ENCODE assay signal across 8 cellular contexts in the genomic region with DNA sequence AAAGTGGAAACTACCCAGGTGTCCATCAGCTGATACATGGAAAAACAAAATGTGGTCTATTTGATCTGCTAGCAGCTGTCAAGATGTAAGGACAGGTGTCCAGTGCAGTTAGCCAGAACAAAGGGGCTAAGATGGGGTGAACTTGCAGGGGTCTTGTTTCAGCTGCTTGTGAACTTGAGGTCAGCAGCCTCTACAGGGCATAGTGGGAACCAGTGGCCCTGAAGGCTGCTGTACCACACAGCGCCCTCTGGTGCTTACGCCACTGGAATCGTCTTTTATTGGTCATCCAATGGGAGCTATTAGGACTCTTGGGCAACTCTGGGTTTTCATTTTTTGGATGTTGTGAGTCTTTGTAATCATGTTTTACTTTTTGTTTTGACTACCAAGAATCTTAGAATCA.
DNase-seq lines count a peak whose midpoint lies in the region; ATAC-seq and TF ChIP-seq lines count a peak whose summit lies in the region.

No MANE protein-coding gene starts in this region.

- H3K4me1 Mint-ChIP-seq in activated T-cell treated with anti-CD3 and anti-CD28 coated beads, Interleukin-2, amount 50 U/mL, for 4 hours (ENCODE audit: low read depth) = peaks cover 7% of the 10 kb centered on the region

- ATAC-seq in HG03045 (IDR thresholded peaks at IDR 0.05; ENCODE audit: unreplicated experiment) = no peak
- no peak for ATAC-seq in activated T-cell treated with anti-CD3 and anti-CD28 coated beads, Interleukin-2, amount 50 U/mL, for 4 hours

- no peaks in the 10 kb centered on the region for H3K36me3 Mint-ChIP-seq in activated T-cell treated with anti-CD3 and anti-CD28 coated beads, Interleukin-2, amount 50 U/mL, for 4 hours (ENCODE audit: insufficient read depth)

- H3K9me3 Mint-ChIP-seq in activated T-cell treated with anti-CD3 and anti-CD28 coated beads, Interleukin-2, amount 50 U/mL, for 4 hours = no peaks in the 10 kb centered on the region

- H3K36me3 ChIP-seq in GM06990 (ENCODE audit: control insufficient read depth, insufficient read depth, low read length) (no peaks in the 10 kb centered on the region), MG63 (no peaks in the 10 kb centered on the region)

- TF ChIP-seq CTCF in GM06990 (IDR thresholded peaks at IDR 0.05; ENCODE audit: insufficient read depth, low read length, poor library complexity, severe bottlenecking) = peak; percentile 61

- no peaks in the 10 kb centered on the region for H3K9me3 ChIP-seq in MG63

- DNase-seq in GM06990 (ENCODE audit: extremely low read depth, insufficient read length) (no peak), MG63 (peak; percentile 62), amniotic epithelial cell (ENCODE audit: low read depth) (peak; percentile 77), left kidney (ENCODE audit: low read depth, low spot score) (peak; percentile 79), NCI-H510A treated with DMSO at 0.1 percent for 48 hours (lab: John Stamatoyannopoulos, UW) (no peak)
- no peak for DNase-seq in activated T-cell treated with anti-CD3 and anti-CD28 coated beads, Interleukin-2, amount 50 U/mL, for 4 hours
- DNase-seq in stimulated activated CD4-positive, alpha-beta T cell treated with anti-CD3 and anti-CD28 coated beads, Interleukin-4, amount 100 ng/mL, for 4 hours = no peak

- no peaks in the 10 kb centered on the region for H3K27me3 ChIP-seq in GM06990 (replicated peaks; ENCODE audit: control insufficient read depth, insufficient read depth, low read length)
- H3K27me3 ChIP-seq in MG63 = no peaks in the 10 kb centered on the region

- no peak overlapping the region for H3K4me3 Mint-ChIP-seq in activated T-cell treated with anti-CD3 and anti-CD28 coated beads, Interleukin-2, amount 50 U/mL, for 4 hours

- H3K4me3 ChIP-seq in GM06990 (replicated peaks; ENCODE audit: low read depth, low read length) = no peak overlapping the region
- H3K4me3 ChIP-seq in MG63 = no peak overlapping the region

- H3K27me3 Mint-ChIP-seq in activated T-cell treated with anti-CD3 and anti-CD28 coated beads, Interleukin-2, amount 50 U/mL, for 4 hours (ENCODE audit: low read depth) = peaks cover 5% of the 10 kb centered on the region

Comparison
In these comparisons a context has a peak if more than half of its experiments do, and no peak if none do; other contexts are left out.
1. DNase-seq: peak in MG63 (single experiment), amniotic epithelial cell (single experiment) and left kidney (single experiment); none in GM06990 (single experiment), NCI-H510A treated with DMSO at 0.1 percent for 48 hours (single experiment), activated T-cell treated with anti-CD3 and anti-CD28 coated beads, Interleukin-2, amount 50 U/mL, for 4 hours (single experiment) and stimulated activated CD4-positive, alpha-beta T cell treated with anti-CD3 and anti-CD28 coated beads, Interleukin-4, amount 100 ng/mL, for 4 hours (0 of 2).